Comparison of ENCODE assay signal across 1 cellular context in genomic region chr4:23805381-23805780, GRCh38.
TF ChIP-seq lines count a peak whose summit lies in the region.

No MANE protein-coding gene starts in this region.

TF ChIP-seq in IMR-90, 13 proteins besides CTCF, POLR2A, EP300 and RAD21 (continued from another document):
- TF ChIP-seq USF2 (IDR thresholded peaks at IDR 0.05; ENCODE audit: low read depth, low read length): no peak
- no peak for TF ChIP-seq MAZ (IDR thresholded peaks at IDR 0.05; ENCODE audit: borderline replicate concordance, low read depth, low read length)
- TF ChIP-seq CHD1 (IDR thresholded peaks at IDR 0.05; ENCODE audit: low read depth, low read length): no peak
